In the genomic region with DNA sequence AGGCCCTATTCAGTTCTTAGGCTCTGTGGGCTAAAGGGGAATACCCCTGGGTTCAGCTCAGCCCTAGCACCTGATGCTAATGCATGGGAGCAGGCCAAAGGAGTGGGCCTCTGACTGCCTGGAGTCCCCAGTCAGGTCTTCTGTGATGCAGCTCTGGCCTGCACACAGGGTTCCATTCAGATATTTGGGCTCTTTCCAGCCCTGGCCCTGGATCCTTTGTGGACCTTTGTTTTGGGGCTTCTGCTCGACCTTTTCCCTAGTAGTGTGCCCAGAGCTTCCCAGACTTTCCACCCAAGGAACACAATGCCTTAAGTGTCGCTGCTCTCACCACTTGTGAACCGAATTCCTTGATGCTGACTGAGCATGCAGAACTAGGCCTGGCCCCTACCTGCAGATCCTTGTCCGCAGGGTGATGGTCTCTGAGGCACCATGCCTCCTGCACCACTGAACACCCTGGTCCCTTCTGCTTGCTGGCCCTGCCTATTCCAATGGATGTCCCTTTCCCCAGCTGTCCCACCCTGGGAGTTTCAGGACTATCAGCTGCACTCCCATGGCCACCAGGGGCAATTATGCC, we compare ENCODE assay signal across 17 cellular contexts. TPM values are rescaled to one million over a fixed set of nuclear protein-coding genes. Genes with fewer than 3 reads are reported as not detected.
"Had no signal": no experiment of that assay in that cellular context is flagged by ENCODE, and none has a peak within 500 bp of the region (broad histone marks: within the 10 kb centered on the region; RNA-seq: fewer than 3 reads in every experiment).

No MANE protein-coding gene starts in this region.

- ATAC-seq: foreskin keratinocyte had no signal

- DNase-seq: cerebellar nuclear complex; colonic mucosa; dermis blood vessel endothelial cell; endodermal cell; erythroblast; foreskin keratinocyte; hippocampal formation; nephron progenitor cell; sigmoid colon; stimulated activated CD4-positive, alpha-beta T cell treated with anti-CD3 and anti-CD28 coated beads, Interleukin-12 subunit alpha, Interleukin-12 subunit beta, amount 100 ng/mL, for 4 hours; stimulated activated naive CD4-positive, alpha-beta T cell; uterus had no signal

- H3K4me3 Mint-ChIP-seq: endodermal cell, nephron progenitor cell, type B pancreatic cell had no signal

- H3K9me3 Mint-ChIP-seq: endodermal cell, nephron progenitor cell, type B pancreatic cell had no signal

- FAIRE-seq: endothelial cell of umbilical vein had no signal

- H3K27ac Mint-ChIP-seq: endodermal cell, nephron progenitor cell, type B pancreatic cell had no signal

- H3K27me3 Mint-ChIP-seq: type B pancreatic cell had no signal

RNA-seq across cellular contexts. Expression of a gene that starts 23.1 kb away (rescaled TPM):
- total RNA-seq: endodermal cell, endothelial cell of umbilical vein, foreskin keratinocyte, kidney epithelial cell, myocyte, pulmonary artery endothelial cell had no signal
- polyA plus RNA-seq: endothelial cell of umbilical vein, foreskin keratinocyte had no signal
